ENCODE assay signal across 8 cellular contexts in genomic region chr13:28138012-28138755, GRCh38. TPM values are rescaled to one million over a fixed set of nuclear protein-coding genes. Genes with fewer than 3 reads are reported as not detected.
DNase-seq lines count a peak whose midpoint lies in the region; ATAC-seq and TF ChIP-seq lines count a peak whose summit lies in the region.

A gene with protein sequence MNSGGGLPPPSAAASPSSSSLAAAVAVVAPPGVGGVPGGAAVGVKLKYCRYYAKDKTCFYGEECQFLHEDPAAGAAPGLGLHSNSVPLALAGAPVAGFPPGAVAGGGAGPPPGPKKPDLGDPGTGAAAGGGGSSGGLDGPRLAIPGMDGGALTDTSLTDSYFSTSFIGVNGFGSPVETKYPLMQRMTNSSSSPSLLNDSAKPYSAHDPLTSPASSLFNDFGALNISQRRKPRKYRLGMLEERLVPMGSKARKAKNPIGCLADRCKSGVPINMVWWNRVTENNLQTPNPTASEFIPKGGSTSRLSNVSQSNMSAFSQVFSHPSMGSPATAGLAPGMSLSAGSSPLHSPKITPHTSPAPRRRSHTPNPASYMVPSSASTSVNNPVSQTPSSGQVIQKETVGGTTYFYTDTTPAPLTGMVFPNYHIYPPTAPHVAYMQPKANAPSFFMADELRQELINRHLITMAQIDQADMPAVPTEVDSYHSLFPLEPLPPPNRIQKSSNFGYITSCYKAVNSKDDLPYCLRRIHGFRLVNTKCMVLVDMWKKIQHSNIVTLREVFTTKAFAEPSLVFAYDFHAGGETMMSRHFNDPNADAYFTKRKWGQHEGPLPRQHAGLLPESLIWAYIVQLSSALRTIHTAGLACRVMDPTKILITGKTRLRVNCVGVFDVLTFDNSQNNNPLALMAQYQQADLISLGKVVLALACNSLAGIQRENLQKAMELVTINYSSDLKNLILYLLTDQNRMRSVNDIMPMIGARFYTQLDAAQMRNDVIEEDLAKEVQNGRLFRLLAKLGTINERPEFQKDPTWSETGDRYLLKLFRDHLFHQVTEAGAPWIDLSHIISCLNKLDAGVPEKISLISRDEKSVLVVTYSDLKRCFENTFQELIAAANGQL (plus strand): TSS chr13:28138545. CDS start chr13:28138658, 113 bp downstream.

- TF ChIP-seq CTCF in GM12872 (IDR thresholded peaks at IDR 0.05; ENCODE audit: insufficient read depth, low read depth, low read length) (0 out of 3 replicates have a peak, but pooled peaks have one; percentile 25), left ventricle myocardium inferior (IDR thresholded peaks at IDR 0.05; ENCODE audit: borderline replicate concordance) (peak; percentile 28), psoas muscle (IDR thresholded peaks at IDR 0.05) (peak; percentile 12)

- no peaks in the 10 kb centered on the region for H3K27me3 Mint-ChIP-seq in T-helper 1 cell treated with Interleukin-12 subunit alpha and Interleukin-12 subunit beta and Interleukin-4 antibody, amounts not matched to agents 30 μg/mL and 1 μg/mL, for 36 hours (ENCODE audit: low read depth)

- WGBS in psoas muscle, 3 donors: 0 to 1% (median 0%) methylated on average over 46 to 84 of the region's 84 CpGs
- WGBS in urinary bladder: under 1% methylated on average over 80 of the region's 84 CpGs

- peak within 1 kb of the TSS; percentile 98 for H3K27ac Mint-ChIP-seq in T-helper 1 cell treated with Interleukin-12 subunit alpha and Interleukin-12 subunit beta and Interleukin-4 antibody, amounts not matched to agents 30 μg/mL and 1 μg/mL, for 36 hours

- H3K36me3 ChIP-seq in left ventricle myocardium inferior (no peaks in the 10 kb centered on the region), psoas muscle (ENCODE audit: insufficient read depth in 1 of 2, low read depth in 1 of 2) (no peaks in the 10 kb centered on the region), urinary bladder (ENCODE audit: insufficient read depth) (no peaks in the 10 kb centered on the region)

- peaks cover 31% of the 10 kb centered on the region for H3K4me1 Mint-ChIP-seq in T-helper 1 cell treated with Interleukin-12 subunit alpha and Interleukin-12 subunit beta and Interleukin-4 antibody, amounts not matched to agents 30 μg/mL and 1 μg/mL, for 36 hours (ENCODE audit: low read depth)

- H3K27me3 ChIP-seq in left ventricle myocardium inferior (ENCODE audit: low read depth): no peaks in the 10 kb centered on the region
- no peaks in the 10 kb centered on the region for H3K27me3 ChIP-seq in psoas muscle (ENCODE audit: insufficient read depth in 3 of 3, low read length in 2 of 3)

- no peaks in the 10 kb centered on the region for H3K9me3 Mint-ChIP-seq in T-helper 1 cell treated with Interleukin-12 subunit alpha and Interleukin-12 subunit beta and Interleukin-4 antibody, amounts not matched to agents 30 μg/mL and 1 μg/mL, for 36 hours

- H3K27ac ChIP-seq in left ventricle myocardium inferior (replicated peaks) (peak within 1 kb of the TSS; percentile 99), psoas muscle (peak within 1 kb of the TSS; percentile 97), urinary bladder (ENCODE audit: low read depth) (peak within 1 kb of the TSS; percentile 100)

- intact Hi-C loops in left ventricle myocardium inferior (cut with micrococcal nuclease) (no loop called here), psoas muscle (cut with DNase I) (no loop called here)

- H3K9me3 ChIP-seq in left ventricle myocardium inferior (replicated peaks) (no peaks in the 10 kb centered on the region), psoas muscle (no peaks in the 10 kb centered on the region)

- peaks cover 57% of the 10 kb centered on the region for H3K4me1 ChIP-seq in left ventricle myocardium inferior
- H3K4me1 ChIP-seq in psoas muscle: peaks cover 13% of the 10 kb centered on the region
- no peaks in the 10 kb centered on the region for H3K4me1 ChIP-seq in urinary bladder (ENCODE audit: insufficient read depth)

- ATAC-seq in HG02642 (IDR thresholded peaks at IDR 0.05; ENCODE audit: poor library complexity, unreplicated experiment): peak; percentile 69
- peak; percentile 87 to 93 (median 90) for ATAC-seq in psoas muscle

- H3K4me3 Mint-ChIP-seq in T-helper 1 cell treated with Interleukin-12 subunit alpha and Interleukin-12 subunit beta and Interleukin-4 antibody, amounts not matched to agents 30 μg/mL and 1 μg/mL, for 36 hours: peak within 1 kb of the TSS; percentile 90

- H3K4me3 ChIP-seq in left ventricle myocardium inferior (peak within 1 kb of the TSS; percentile 100), psoas muscle (peak within 1 kb of the TSS; percentile 100), urinary bladder (ENCODE audit: low read depth, low read length) (peak within 1 kb of the TSS; percentile 99)

- DNase-seq in NCI-H1417 (lab: John Stamatoyannopoulos, UW) (peak; percentile 80 to 92 (median 86)), amniotic stem cell (lab: John Stamatoyannopoulos, UW) (peak; percentile 77), left ventricle myocardium inferior (peak; percentile 94), psoas muscle (peak; percentile 93 to 96)

- peaks cover 5% of the 10 kb centered on the region for H3K36me3 Mint-ChIP-seq in T-helper 1 cell treated with Interleukin-12 subunit alpha and Interleukin-12 subunit beta and Interleukin-4 antibody, amounts not matched to agents 30 μg/mL and 1 μg/mL, for 36 hours (ENCODE audit: low read depth)

RNA-seq across cellular contexts. Expression of the gene that starts here (rescaled TPM):
- total RNA-seq in left ventricle myocardium inferior (9.6 TPM), psoas muscle (1 to 10 TPM; 5.9 to 9.0 (median 8.6) TPM), urinary bladder (53.3 TPM)
- polyA plus RNA-seq in psoas muscle (1 to 10 TPM; 2.3 to 3.4 (median 2.9) TPM), urinary bladder (13.5 TPM)

Comparison
In these comparisons a context has a peak if more than half of its experiments do, and no peak if none do; other contexts are left out.
1. Peak in every context shown above with its lines: DNase-seq, ATAC-seq, H3K4me3 ChIP-seq and H3K27ac ChIP-seq.